In the genomic region with DNA sequence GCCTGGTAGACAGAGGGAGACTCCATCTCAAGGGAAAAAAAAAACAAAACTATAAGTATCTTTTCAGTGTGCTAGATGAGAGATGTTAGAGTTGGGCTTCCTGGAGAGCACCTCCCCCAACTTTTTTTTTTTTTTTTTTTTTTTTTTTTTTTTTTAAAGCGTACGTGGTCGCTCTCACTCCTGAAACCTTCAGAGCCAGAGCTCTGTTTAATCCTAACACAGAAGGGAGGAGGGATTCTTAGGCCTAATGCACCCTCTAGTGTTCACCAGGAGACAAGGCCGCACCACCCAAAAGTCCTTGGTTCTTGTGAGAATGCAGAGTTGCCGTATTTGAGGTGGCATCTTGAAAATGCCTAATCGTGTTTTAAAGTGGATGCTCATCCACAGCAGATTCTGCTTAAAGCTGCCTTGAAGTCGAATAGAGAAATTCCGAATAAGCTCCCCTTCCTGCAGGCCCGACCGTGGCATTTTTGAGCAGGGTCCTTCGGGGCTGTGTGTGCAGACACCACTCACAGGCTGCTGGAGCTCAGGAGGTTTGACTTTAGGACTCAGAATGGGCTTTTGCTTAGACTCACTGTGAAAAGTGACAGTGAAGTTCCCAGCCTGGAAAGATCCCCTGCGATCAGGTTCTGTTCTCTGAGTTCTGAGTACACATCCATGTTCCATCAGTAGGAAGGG, we compare ENCODE assay signal across 8 cellular contexts.
DNase-seq lines count a peak whose midpoint lies in the region; ATAC-seq and TF ChIP-seq lines count a peak whose summit lies in the region.

No MANE protein-coding gene starts in this region.

- no peak overlapping the region for H3K4me3 ChIP-seq in DOHH2 (ENCODE audit: low read length)

- TF ChIP-seq CTCF in DOHH2 (IDR thresholded peaks at IDR 0.05; ENCODE audit: low read depth, low read length, poor library complexity, severe bottlenecking) (peak; percentile 65), VCaP (conservative IDR thresholded peaks at IDR 0.05) (peak; percentile 82)

- peak; percentile 73 for DNase-seq in HEK293T (ENCODE audit: extremely low spot score)
- peak; percentile 36 for DNase-seq in NCI-H2171 (lab: John Stamatoyannopoulos, UW)
- peak; percentile 39 to 52 (median 41) for DNase-seq in effector memory CD8-positive, alpha-beta T cell
- peak; percentile 87 to 89 for DNase-seq in lung microvascular endothelial cell (ENCODE audit: low read depth in 2 of 2)
- peak in 1 of 2 donors; percentile 67 for DNase-seq in stimulated activated effector memory CD8-positive, alpha-beta T cell treated with anti-CD3 and anti-CD28 coated beads, Interleukin-12 subunit alpha, Interleukin-12 subunit beta, amount 100 ng/mL, for 72 hours (ENCODE audit: low spot score in 2 of 2)

- H3K27ac ChIP-seq in DOHH2 (ENCODE audit: low read depth, low read length) = no peak overlapping the region
- H3K27ac ChIP-seq in VCaP = peak overlapping the region; percentile 14; the same call in 1 of the 2 replicates

- no peaks in the 10 kb centered on the region for H3K4me1 Mint-ChIP-seq in effector memory CD8-positive, alpha-beta T cell (ENCODE audit: low read depth in 2 of 2)
- no peaks in the 10 kb centered on the region for H3K4me1 Mint-ChIP-seq in stimulated activated effector memory CD8-positive, alpha-beta T cell treated with anti-CD3 and anti-CD28 coated beads, Interleukin-12 subunit alpha, Interleukin-12 subunit beta, amount 100 ng/mL, for 72 hours

- H3K9me2 ChIP-seq in DOHH2 (replicated peaks; ENCODE audit: control insufficient read depth, low read length) = no peaks in the 10 kb centered on the region

- no peaks in the 10 kb centered on the region for H4K20me1 ChIP-seq in DOHH2 (ENCODE audit: control insufficient read depth, insufficient read depth, low read depth, low read length)

- H3K4me1 ChIP-seq in DOHH2 (ENCODE audit: control insufficient read depth, low read length) = no peaks in the 10 kb centered on the region

- ATAC-seq in effector memory CD8-positive, alpha-beta T cell (replicated peaks) = peak; percentile 70
- peak; percentile 84 for ATAC-seq in stimulated activated effector memory CD8-positive, alpha-beta T cell treated with anti-CD3 and anti-CD28 coated beads, Interleukin-12 subunit alpha, Interleukin-12 subunit beta, amount 100 ng/mL, for 72 hours
- no peak for ATAC-seq in HG03521 (IDR thresholded peaks at IDR 0.05; ENCODE audit: unreplicated experiment)

- no peaks in the 10 kb centered on the region for H3K9me3 Mint-ChIP-seq in effector memory CD8-positive, alpha-beta T cell
- H3K9me3 Mint-ChIP-seq in stimulated activated effector memory CD8-positive, alpha-beta T cell treated with anti-CD3 and anti-CD28 coated beads, Interleukin-12 subunit alpha, Interleukin-12 subunit beta, amount 100 ng/mL, for 72 hours = no peaks in the 10 kb centered on the region

- no peaks in the 10 kb centered on the region for H3K27me3 Mint-ChIP-seq in effector memory CD8-positive, alpha-beta T cell

- peaks cover 12% of the 10 kb centered on the region for H3K36me3 Mint-ChIP-seq in effector memory CD8-positive, alpha-beta T cell (ENCODE audit: insufficient read depth)
- H3K36me3 Mint-ChIP-seq in stimulated activated effector memory CD8-positive, alpha-beta T cell treated with anti-CD3 and anti-CD28 coated beads, Interleukin-12 subunit alpha, Interleukin-12 subunit beta, amount 100 ng/mL, for 72 hours = peaks cover 11% of the 10 kb centered on the region

- H3K36me3 ChIP-seq in DOHH2 (ENCODE audit: control insufficient read depth, low read length) = no peaks in the 10 kb centered on the region

- no peaks in the 10 kb centered on the region for H3K9me3 ChIP-seq in DOHH2 (ENCODE audit: control insufficient read depth, insufficient read depth, low read length)

- POLR2A ChIA-PET in HEK293T (lab: Yijun Ruan, JAX) = no interaction called here

- no peaks in the 10 kb centered on the region for H3K79me2 ChIP-seq in DOHH2 (ENCODE audit: control insufficient read depth, low read length)

- H3F3A ChIP-seq in DOHH2 (ENCODE audit: control insufficient read depth, insufficient read depth) = no peaks in the 10 kb centered on the region

- CTCF ChIA-PET in HEK293T (lab: Yijun Ruan, JAX) = interaction anchor here (0.6 to 1.2 kb wide), 20 partner anchors 9 to 614 kb away, joined by 3 to 13 read pairs (median 3); no protein-coding TSS in a partner anchor

- no peak overlapping the region for H3K27ac Mint-ChIP-seq in effector memory CD8-positive, alpha-beta T cell
- no peak overlapping the region for H3K27ac Mint-ChIP-seq in stimulated activated effector memory CD8-positive, alpha-beta T cell treated with anti-CD3 and anti-CD28 coated beads, Interleukin-12 subunit alpha, Interleukin-12 subunit beta, amount 100 ng/mL, for 72 hours

- H3K4me2 ChIP-seq in DOHH2 (ENCODE audit: low read length) = no peak overlapping the region

- no peak overlapping the region for H3K4me3 Mint-ChIP-seq in effector memory CD8-positive, alpha-beta T cell
- H3K4me3 Mint-ChIP-seq in stimulated activated effector memory CD8-positive, alpha-beta T cell treated with anti-CD3 and anti-CD28 coated beads, Interleukin-12 subunit alpha, Interleukin-12 subunit beta, amount 100 ng/mL, for 72 hours = no peak overlapping the region

- no peaks in the 10 kb centered on the region; the same call in none of the 2 replicates for H3K27me3 ChIP-seq in DOHH2 (ENCODE audit: control insufficient read depth, low read length)

TF ChIP-seq in HEK293T, 16 proteins besides CTCF, POLR2A, EP300 and RAD21:
- no peak for TF ChIP-seq ELF4 (IDR thresholded peaks at IDR 0.05)
- TF ChIP-seq ZNF384 (IDR thresholded peaks at IDR 0.05) = peak; percentile 96
